ENCODE assay signal across 10 cellular contexts in genomic region chr4:38163216-38164006, GRCh38.
DNase-seq lines count a peak whose midpoint lies in the region; ATAC-seq, FAIRE-seq and TF ChIP-seq lines count a peak whose summit lies in the region.
"Had no signal": no experiment of that assay in that cellular context is flagged by ENCODE, and none has a peak within 500 bp of the region (broad histone marks: within the 10 kb centered on the region; RNA-seq: fewer than 3 reads in every experiment).

No MANE protein-coding gene starts in this region.

- H3K18ac ChIP-seq in mesenchymal stem cell (ENCODE audit: low read depth in 1 of 2, low read length in 2 of 2) = no peak overlapping the region

- CTCF ChIA-PET in GM12878 (lab: Yijun Ruan, JAX) = interaction anchor here (3.6 to 3.8 kb wide), 2 partner anchors 17 to 31 kb away, joined by 26 to 35 read pairs; no protein-coding TSS in a partner anchor
- CTCF ChIA-PET in CD4-positive, alpha-beta memory T cell (lab: Charles Lee; ENCODE audit: partially characterized antibody) = no interaction called here

- no peak overlapping the region for H3K14ac ChIP-seq in mesenchymal stem cell (ENCODE audit: low read length in 2 of 2)

- peak in 1 of 3 donors; percentile 73 for DNase-seq in CD4-positive, CD25-positive, alpha-beta regulatory T cell
- DNase-seq in LoVo (ENCODE audit: low spot score) = peak; percentile 63
- no peak for DNase-seq in GM12878 (ENCODE audit: low read depth, low spot score)
- DNase-seq in mesenchymal stem cell = peak; percentile 88
- no peak for DNase-seq in cerebellum (ENCODE audit: low spot score)
- no peak for DNase-seq in esophagus muscularis mucosa (ENCODE audit: extremely low spot score)
- no peak for DNase-seq in CD4-positive, alpha-beta memory T cell
- DNase-seq: stimulated activated CD8-positive, alpha-beta memory T cell treated with anti-CD3 and anti-CD28 coated beads, Interleukin-4, amount 100 ng/mL, for 48 hours had no signal

- in situ Hi-C loops in GM12878 (cut with MboI) = no loop called here

- SMC1A ChIA-PET in GM12878 (lab: Charles Lee; ENCODE audit: uncharacterized antibody, unreplicated experiment) = interaction anchor here (0.7 to 3.8 kb wide), 4 partner anchors 30 to 635 kb away, joined by 3 to 47 read pairs (median 4); no protein-coding TSS in a partner anchor

- H3K27me3 ChIP-seq in CD4-positive, CD25-positive, alpha-beta regulatory T cell (ENCODE audit: control insufficient read depth, insufficient read depth, low read length) = no peaks in the 10 kb centered on the region
- H3K27me3 ChIP-seq in GM12878 (replicated peaks in 1 of 2; ENCODE audit: control insufficient read depth in 2 of 2, insufficient read depth in 2 of 2, low read length in 1 of 2) = no peaks in the 10 kb centered on the region
- H3K27me3 ChIP-seq in mesenchymal stem cell (ENCODE audit: control insufficient read depth in 1 of 2, insufficient read depth in 1 of 2, low read length in 2 of 2) = no peaks in the 10 kb centered on the region
- no peaks in the 10 kb centered on the region for H3K27me3 ChIP-seq in esophagus muscularis mucosa
- H3K27me3 ChIP-seq in CD4-positive, alpha-beta memory T cell (ENCODE audit: insufficient read depth, low read length) = no peaks in the 10 kb centered on the region
- H3K27me3 ChIP-seq: ascending aorta had no signal

- H3K9ac ChIP-seq in GM12878 (ENCODE audit: control insufficient read depth, insufficient read depth, low read length) (no peak overlapping the region), mesenchymal stem cell (ENCODE audit: low read length) (peak overlapping the region; percentile 79)

- H3K4me1 ChIP-seq in CD4-positive, CD25-positive, alpha-beta regulatory T cell (ENCODE audit: control insufficient read depth, insufficient read depth, low read length, poor library complexity, severe bottlenecking) = peaks cover 15% of the 10 kb centered on the region
- peaks cover 10% of the 10 kb centered on the region for H3K4me1 ChIP-seq in GM12878 (ENCODE audit: control insufficient read depth, insufficient read depth, low read length)
- peaks cover 9% of the 10 kb centered on the region for H3K4me1 ChIP-seq in mesenchymal stem cell (ENCODE audit: control insufficient read depth, insufficient read depth, low read depth, low read length)
- H3K4me1 ChIP-seq in esophagus muscularis mucosa = peaks cover 4 to 28% (median 19%) of the 10 kb centered on the region in 4 donors
- H3K4me1 ChIP-seq in CD4-positive, alpha-beta memory T cell (ENCODE audit: insufficient read depth, low read length) = peaks cover 17% of the 10 kb centered on the region

- no peak overlapping the region for H2BK15ac ChIP-seq in mesenchymal stem cell (ENCODE audit: low read depth, poor library complexity, severe bottlenecking)

- H2BK12ac ChIP-seq in mesenchymal stem cell (ENCODE audit: low read length in 2 of 2) = no peak overlapping the region

- no peak overlapping the region for H2BK5ac ChIP-seq in mesenchymal stem cell (ENCODE audit: low read depth, low read length, poor library complexity, severe bottlenecking)

- no peak overlapping the region for H3K4ac ChIP-seq in mesenchymal stem cell (ENCODE audit: low read depth in 1 of 2, low read length in 2 of 2)

- no peaks in the 10 kb centered on the region for H3K79me1 ChIP-seq in mesenchymal stem cell (replicated peaks; ENCODE audit: low read length, poor library complexity, severe bottlenecking)

- no peaks in the 10 kb centered on the region for H4K20me1 ChIP-seq in GM12878 (ENCODE audit: control insufficient read depth, insufficient read depth)

- RAD21 ChIA-PET in GM12878 (lab: Charles Lee; ENCODE audit: unreplicated experiment) = interaction anchor here (1.5 to 5.4 kb wide), 4 partner anchors 15 to 85 kb away, joined by 3 to 52 read pairs (median 26); no protein-coding TSS in a partner anchor

- POLR2A ChIA-PET in GM12878 (lab: Charles Lee) = interaction anchor here (4.3 kb wide), 1 partner anchor 30 kb away, joined by 38 read pairs; no protein-coding TSS in a partner anchor
- POLR2A ChIA-PET in CD4-positive, alpha-beta memory T cell (lab: Charles Lee; ENCODE audit: partially characterized antibody) = no interaction called here

- TF ChIP-seq CTCF in GM12878 (IDR thresholded peaks at IDR 0.05 in 2 of 3, conservative IDR thresholded peaks at IDR 0.05 in 1 of 3; ENCODE audit: control insufficient read depth in 2 of 3, extremely low read depth in 1 of 3, insufficient read depth in 1 of 3, low read depth in 3 of 3, low read length in 3 of 3) (no peak), esophagus muscularis mucosa (IDR thresholded peaks at IDR 0.05) (no peak)

- no peak for FAIRE-seq in GM12878 (lab: Jason Lieb, UNC)

- no peak overlapping the region for H4K8ac ChIP-seq in mesenchymal stem cell (ENCODE audit: low read length)

- peaks cover 0 to 6% (median 2%) of the 10 kb centered on the region in 7 donors for H3K9me3 Mint-ChIP-seq in CD4-positive, CD25-positive, alpha-beta regulatory T cell
- peaks cover 0 to 9% (median 2%) of the 10 kb centered on the region in 8 donors for H3K9me3 Mint-ChIP-seq in CD4-positive, alpha-beta memory T cell

- ATAC-seq in CD4-positive, CD25-positive, alpha-beta regulatory T cell (ENCODE audit: low read depth in 2 of 2) = peak; percentile 58 to 75
- ATAC-seq in GM12878 = peak; percentile 55
- ATAC-seq in HG03520 (IDR thresholded peaks at IDR 0.05; ENCODE audit: unreplicated experiment) = no peak

- no peaks in the 10 kb centered on the region for H3K36me3 ChIP-seq in CD4-positive, CD25-positive, alpha-beta regulatory T cell (ENCODE audit: control insufficient read depth, insufficient read depth, low read length)
- no peaks in the 10 kb centered on the region for H3K36me3 ChIP-seq in GM12878 (ENCODE audit: control insufficient read depth in 2 of 2, insufficient read depth in 2 of 2, low read length in 1 of 2)
- no peaks in the 10 kb centered on the region for H3K36me3 ChIP-seq in mesenchymal stem cell (ENCODE audit: control insufficient read depth in 1 of 2, insufficient read depth in 2 of 2, low read depth in 1 of 2, low read length in 2 of 2)
- H3K36me3 ChIP-seq in esophagus muscularis mucosa = no peaks in the 10 kb centered on the region
- H3K36me3 ChIP-seq in CD4-positive, alpha-beta memory T cell (ENCODE audit: insufficient read depth, low read length) = no peaks in the 10 kb centered on the region
- H3K36me3 ChIP-seq: ascending aorta had no signal

- no peak overlapping the region for H4K91ac ChIP-seq in mesenchymal stem cell (ENCODE audit: low read length)

- H3K4me1 Mint-ChIP-seq in CD4-positive, CD25-positive, alpha-beta regulatory T cell = peaks cover 17 to 38% (median 31%) of the 10 kb centered on the region in 4 donors
- peaks cover 12 to 35% (median 25%) of the 10 kb centered on the region in 4 donors for H3K4me1 Mint-ChIP-seq in CD4-positive, alpha-beta memory T cell

- no peak overlapping the region for H2AFZ ChIP-seq in GM12878 (ENCODE audit: control insufficient read depth, low read depth, low read length)
- no peak overlapping the region for H2AFZ ChIP-seq in mesenchymal stem cell (ENCODE audit: low read depth, low read length)

- H3K79me2 ChIP-seq in GM12878 (ENCODE audit: control insufficient read depth, insufficient read depth, low read length) = no peaks in the 10 kb centered on the region

- intact Hi-C loops in GM12878 (cut with micrococcal nuclease; ENCODE audit: unreplicated experiment) = loop anchor here (10.0 kb wide), 1 partner anchor 359 kb away; no protein-coding TSS in a partner anchor
- intact Hi-C loops in esophagus muscularis mucosa (cut with DNase I) = no loop called here
- intact Hi-C loops in CD4-positive, alpha-beta memory T cell (cut with micrococcal nuclease) = no loop called here

- H3K27ac ChIP-seq in CD4-positive, CD25-positive, alpha-beta regulatory T cell (ENCODE audit: insufficient read depth, low read length, poor library complexity, severe bottlenecking) = no peak overlapping the region
- H3K27ac ChIP-seq in GM12878 (ENCODE audit: control insufficient read depth, insufficient read depth) (no peak overlapping the region), mesenchymal stem cell (ENCODE audit: low read length, poor library complexity, severe bottlenecking) (peak overlapping the region; percentile 66), esophagus muscularis mucosa (replicated peaks in 1 of 4) (no peak overlapping the region)
- H3K27ac ChIP-seq in CD4-positive, alpha-beta memory T cell (ENCODE audit: low read depth, low read length) = no peak overlapping the region
- H3K27ac ChIP-seq: ascending aorta had no signal

- TF ChIP-seq POLR2A in GM12878 (IDR thresholded peaks at IDR 0.05; ENCODE audit: low read depth, low read length) = no peak
- TF ChIP-seq POLR2A in esophagus muscularis mucosa (IDR thresholded peaks at IDR 0.05; ENCODE audit: low read depth) = no peak

- H3K4me3 Mint-ChIP-seq in CD4-positive, CD25-positive, alpha-beta regulatory T cell = no peak overlapping the region
- no peak overlapping the region for H3K4me3 Mint-ChIP-seq in CD4-positive, alpha-beta memory T cell

- BruUV-seq in GM12878 (replicated peaks; lab: Mats Ljungman, UMichigan) = no TSS peak

- peak overlapping the region in 2 of 3 donors; percentile 23 to 88 for H3K27ac Mint-ChIP-seq in CD4-positive, CD25-positive, alpha-beta regulatory T cell
- H3K27ac Mint-ChIP-seq in CD4-positive, alpha-beta memory T cell = peak overlapping the region in 3 of 7 donors; percentile 23 to 96 (median 79)

- no peaks in the 10 kb centered on the region for H3K9me3 ChIP-seq in CD4-positive, CD25-positive, alpha-beta regulatory T cell (ENCODE audit: control insufficient read depth in 2 of 2, low read length in 2 of 2)
- H3K9me3 ChIP-seq in GM12878 (replicated peaks; ENCODE audit: control insufficient read depth, insufficient read depth, low read length) (no peaks in the 10 kb centered on the region; the same call in 2 of the 3 replicates), mesenchymal stem cell (ENCODE audit: control insufficient read depth, low read length) (peaks cover 8% of the 10 kb centered on the region), esophagus muscularis mucosa (peaks cover 0 to 4% (median 0%) of the 10 kb centered on the region in 4 donors)
- H3K9me3 ChIP-seq in CD4-positive, alpha-beta memory T cell (ENCODE audit: control insufficient read depth in 1 of 2, low read length in 2 of 2) = no peaks in the 10 kb centered on the region
- H3K9me3 ChIP-seq: ascending aorta had no signal

- no peak overlapping the region for H2BK120ac ChIP-seq in mesenchymal stem cell (ENCODE audit: low read depth, low read length)

- H3K4me3 ChIP-seq in CD4-positive, CD25-positive, alpha-beta regulatory T cell (ENCODE audit: low read depth, low read length) = no peak overlapping the region
- H3K4me3 ChIP-seq in GM12878 = no peak overlapping the region
- no peak overlapping the region for H3K4me3 ChIP-seq in mesenchymal stem cell (ENCODE audit: insufficient read depth in 1 of 2, low read depth in 1 of 2, low read length in 2 of 2)
- H3K4me3 ChIP-seq in esophagus muscularis mucosa = no peak overlapping the region
- no peak overlapping the region for H3K4me3 ChIP-seq in CD4-positive, alpha-beta memory T cell (ENCODE audit: low read length in 2 of 2)
- H3K4me3 ChIP-seq: ascending aorta had no signal

- H3K27me3 Mint-ChIP-seq in CD4-positive, CD25-positive, alpha-beta regulatory T cell = no peaks in the 10 kb centered on the region
- H3K27me3 Mint-ChIP-seq in CD4-positive, alpha-beta memory T cell = no peaks in the 10 kb centered on the region

- H3K23ac ChIP-seq in mesenchymal stem cell (ENCODE audit: low read length in 2 of 2) = no peak overlapping the region

- H2AK5ac ChIP-seq in mesenchymal stem cell (ENCODE audit: low read length, severe bottlenecking) = no peak overlapping the region

- WGBS in GM12878 (ENCODE audit: insufficient coverage, insufficient replicate concordance, low lambda C conversion rate, missing lambda C conversion rate) = 64% methylated on average over 5 of the region's 5 CpGs
- 83% methylated on average over 2 of the region's 5 CpGs for WGBS in mesenchymal stem cell
- WGBS in esophagus muscularis mucosa = 79% methylated on average over 5 of the region's 5 CpGs

- H3K36me3 Mint-ChIP-seq in CD4-positive, CD25-positive, alpha-beta regulatory T cell = no peaks in the 10 kb centered on the region
- H3K36me3 Mint-ChIP-seq in CD4-positive, alpha-beta memory T cell = peaks cover 0 to 3% of the 10 kb centered on the region in 2 donors

- H3K4me2 ChIP-seq in GM12878 (ENCODE audit: control insufficient read depth, insufficient read depth) (no peak overlapping the region), mesenchymal stem cell (ENCODE audit: low read length, poor library complexity, severe bottlenecking) (no peak overlapping the region)

- TF ChIP-seq EP300 in GM12878 (IDR thresholded peaks at IDR 0.05; ENCODE audit: borderline replicate concordance in 1 of 2, control insufficient read depth in 1 of 2, low read depth in 2 of 2, low read length in 2 of 2) (peak; percentile 20 to 41; a peak in 1 of 4 replicates), esophagus muscularis mucosa (IDR thresholded peaks at IDR 0.05) (no peak)

- TF ChIP-seq RAD21 in GM12878 (IDR thresholded peaks at IDR 0.05; ENCODE audit: insufficient read depth, low read depth, low read length) = no peak

Comparison
In these comparisons a context has a peak if more than half of its experiments do, and no peak if none do; other contexts are left out.
1. DNase-seq: peak in LoVo (single experiment) and mesenchymal stem cell (single experiment); none in GM12878 (single experiment), cerebellum (single experiment), esophagus muscularis mucosa (single experiment) and CD4-positive, alpha-beta memory T cell (0 of 5).